ENCODE assay signal across 1 cellular context in the genomic region with DNA sequence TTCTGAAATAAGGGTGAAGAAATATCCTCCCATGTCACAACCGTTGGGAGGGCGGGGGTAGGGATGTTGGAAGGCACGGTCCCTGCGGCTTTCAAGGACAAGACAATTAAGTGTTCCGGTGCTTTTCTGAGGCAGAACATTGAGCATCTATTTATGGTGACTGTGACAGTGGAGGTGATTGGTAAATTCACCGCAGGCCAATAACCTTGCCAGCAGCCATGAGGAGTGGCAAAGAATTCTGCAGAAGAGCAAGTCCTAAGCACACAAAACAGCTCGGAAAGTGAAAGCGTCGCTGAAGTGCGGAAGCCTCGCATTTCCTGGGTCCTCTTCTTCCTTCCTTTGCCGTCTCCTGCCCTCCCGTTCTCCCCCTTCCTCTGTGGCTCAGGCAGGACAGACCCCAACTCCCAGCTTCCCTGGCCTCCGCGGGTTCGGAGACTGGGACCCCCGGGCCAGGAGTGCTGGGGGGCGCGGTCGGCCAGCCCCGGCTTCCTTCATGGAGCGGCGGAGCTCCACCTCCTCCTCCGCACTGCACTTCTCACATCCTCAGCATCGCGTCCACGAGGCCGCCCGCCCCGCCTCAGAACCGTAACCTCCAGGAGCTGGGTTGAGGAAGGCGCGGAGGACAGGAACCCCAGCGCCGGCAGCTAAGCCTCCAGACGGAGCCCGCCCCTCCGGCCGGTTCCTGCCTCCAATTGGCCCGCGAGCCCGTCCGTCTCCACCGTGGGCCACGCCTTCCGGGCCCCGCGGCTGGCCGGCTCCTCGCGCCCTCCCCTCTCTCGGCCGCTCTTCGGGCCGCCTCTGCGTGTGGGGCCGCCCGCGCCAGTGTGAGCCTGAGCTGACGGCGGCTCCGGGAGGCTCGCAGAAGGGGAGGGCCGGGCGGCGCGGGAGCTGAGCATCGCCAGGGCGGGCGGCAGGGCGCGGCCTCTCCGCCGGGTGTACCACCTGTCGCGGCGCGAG.
TF ChIP-seq lines count a peak whose summit lies in the region.

Gene ME2 (plus strand): TSS at position 774 of the 957 bp plus-strand sequence. CDS start 16,703 bp downstream, outside the sequence.

TF ChIP-seq in HEK293, 187 proteins besides CTCF, POLR2A, EP300 and RAD21 (continued from another document and continues in another):
- TF ChIP-seq, protein P1, sequence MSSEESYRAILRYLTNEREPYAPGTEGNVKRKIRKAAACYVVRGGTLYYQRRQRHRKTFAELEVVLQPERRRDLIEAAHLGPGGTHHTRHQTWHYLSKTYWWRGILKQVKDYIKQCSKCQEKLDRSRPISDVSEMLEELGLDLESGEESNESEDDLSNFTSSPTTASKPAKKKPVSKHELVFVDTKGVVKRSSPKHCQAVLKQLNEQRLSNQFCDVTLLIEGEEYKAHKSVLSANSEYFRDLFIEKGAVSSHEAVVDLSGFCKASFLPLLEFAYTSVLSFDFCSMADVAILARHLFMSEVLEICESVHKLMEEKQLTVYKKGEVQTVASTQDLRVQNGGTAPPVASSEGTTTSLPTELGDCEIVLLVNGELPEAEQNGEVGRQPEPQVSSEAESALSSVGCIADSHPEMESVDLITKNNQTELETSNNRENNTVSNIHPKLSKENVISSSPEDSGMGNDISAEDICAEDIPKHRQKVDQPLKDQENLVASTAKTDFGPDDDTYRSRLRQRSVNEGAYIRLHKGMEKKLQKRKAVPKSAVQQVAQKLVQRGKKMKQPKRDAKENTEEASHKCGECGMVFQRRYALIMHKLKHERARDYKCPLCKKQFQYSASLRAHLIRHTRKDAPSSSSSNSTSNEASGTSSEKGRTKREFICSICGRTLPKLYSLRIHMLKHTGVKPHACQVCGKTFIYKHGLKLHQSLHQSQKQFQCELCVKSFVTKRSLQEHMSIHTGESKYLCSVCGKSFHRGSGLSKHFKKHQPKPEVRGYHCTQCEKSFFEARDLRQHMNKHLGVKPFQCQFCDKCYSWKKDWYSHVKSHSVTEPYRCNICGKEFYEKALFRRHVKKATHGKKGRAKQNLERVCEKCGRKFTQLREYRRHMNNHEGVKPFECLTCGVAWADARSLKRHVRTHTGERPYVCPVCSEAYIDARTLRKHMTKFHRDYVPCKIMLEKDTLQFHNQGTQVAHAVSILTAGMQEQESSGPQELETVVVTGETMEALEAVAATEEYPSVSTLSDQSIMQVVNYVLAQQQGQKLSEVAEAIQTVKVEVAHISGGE (tag by site-specific recombination; conservative IDR thresholded peaks at IDR 0.05; ENCODE audit: low read depth), result peak; percentile 54
- TF ChIP-seq HOXC10 (CRISPR knock-in tag; IDR thresholded peaks at IDR 0.05) (no peak), ZBTB17 (tag by site-specific recombination; IDR thresholded peaks at IDR 0.05) (peak; percentile 90), ZNF843 (tag by site-specific recombination; IDR thresholded peaks at IDR 0.05) (peak; percentile 67), ZNF211 (tag by site-specific recombination; IDR thresholded peaks at IDR 0.05; ENCODE audit: low read depth) (no peak), YY2 (tag by site-specific recombination; IDR thresholded peaks at IDR 0.05) (no peak), ZNF623 (tag by site-specific recombination; IDR thresholded peaks at IDR 0.05) (0 out of 2 replicates have a peak, but pooled peaks have one; percentile 27), ZNF426 (tag by site-specific recombination; IDR thresholded peaks at IDR 0.05) (no peak), KLF8 (tag by site-specific recombination; IDR thresholded peaks at IDR 0.05) (peak; percentile 83), ZNF658 (tag by site-specific recombination; IDR thresholded peaks at IDR 0.05) (no peak), ZFP37 (tag by site-specific recombination; IDR thresholded peaks at IDR 0.05) (peak; percentile 92), ZNF76 (tag by site-specific recombination; IDR thresholded peaks at IDR 0.05; ENCODE audit: borderline replicate concordance, low read depth) (peak; percentile 54; the same call in 1 of the 2 replicates), ZNF223 (tag by site-specific recombination; IDR thresholded peaks at IDR 0.05) (peak; percentile 54; the same call in 1 of the 2 replicates), ZBTB21 (tag by site-specific recombination; IDR thresholded peaks at IDR 0.05) (no peak), PBX3 (CRISPR knock-in tag; IDR thresholded peaks at IDR 0.05) (peak; percentile 97), ZNF48 (tag by site-specific recombination; IDR thresholded peaks at IDR 0.05) (no peak), ZNF202 (tag by site-specific recombination; IDR thresholded peaks at IDR 0.05; ENCODE audit: borderline replicate concordance) (no peak), KLF10 (tag by site-specific recombination; IDR thresholded peaks at IDR 0.05) (peak; percentile 39; the same call in 1 of the 2 replicates), ZNF624 (tag by site-specific recombination; IDR thresholded peaks at IDR 0.05) (no peak), GLIS1 (tag by site-specific recombination; IDR thresholded peaks at IDR 0.05) (peak; percentile 89), ZNF629 (tag by site-specific recombination; IDR thresholded peaks at IDR 0.05) (peak; percentile 57; the same call in 1 of the 2 replicates), REPIN1 (tag by site-specific recombination; IDR thresholded peaks at IDR 0.05; ENCODE audit: low read depth) (no peak), ZXDB (tag by site-specific recombination; IDR thresholded peaks at IDR 0.05) (peak; percentile 91), ZNF530 (tag by site-specific recombination; IDR thresholded peaks at IDR 0.05; ENCODE audit: low read depth) (no peak), PRDM6 (tag by site-specific recombination; IDR thresholded peaks at IDR 0.05) (no peak), ZNF157 (tag by site-specific recombination; IDR thresholded peaks at IDR 0.05) (no peak), ZNF140 (tag by site-specific recombination; IDR thresholded peaks at IDR 0.05) (no peak), ZNF596 (tag by site-specific recombination; IDR thresholded peaks at IDR 0.05) (peak; percentile 56; the same call in 1 of the 2 replicates), KLF1 (tag by site-specific recombination; IDR thresholded peaks at IDR 0.05) (no peak; the same call in 1 of the 2 replicates), ZNF23 (tag by site-specific recombination; IDR thresholded peaks at IDR 0.05; ENCODE audit: borderline replicate concordance) (no peak), TSHZ1 (tag by site-specific recombination; IDR thresholded peaks at IDR 0.05; ENCODE audit: borderline replicate concordance) (no peak), REST (tag by site-specific recombination; IDR thresholded peaks at IDR 0.05) (peak; percentile 39; the same call in 1 of the 2 replicates), ZNF677 (tag by site-specific recombination; IDR thresholded peaks at IDR 0.05) (no peak), ZNF146 (tag by site-specific recombination; IDR thresholded peaks at IDR 0.05) (no peak), ZNF549 (tag by site-specific recombination; IDR thresholded peaks at IDR 0.05) (no peak), ZNF670 (tag by site-specific recombination; IDR thresholded peaks at IDR 0.05; ENCODE audit: low read depth) (no peak), GLIS2 (tag by site-specific recombination; IDR thresholded peaks at IDR 0.05) (peak; percentile 94), ZBTB1 (tag by site-specific recombination; IDR thresholded peaks at IDR 0.05) (no peak)
- TF ChIP-seq, protein P2, sequence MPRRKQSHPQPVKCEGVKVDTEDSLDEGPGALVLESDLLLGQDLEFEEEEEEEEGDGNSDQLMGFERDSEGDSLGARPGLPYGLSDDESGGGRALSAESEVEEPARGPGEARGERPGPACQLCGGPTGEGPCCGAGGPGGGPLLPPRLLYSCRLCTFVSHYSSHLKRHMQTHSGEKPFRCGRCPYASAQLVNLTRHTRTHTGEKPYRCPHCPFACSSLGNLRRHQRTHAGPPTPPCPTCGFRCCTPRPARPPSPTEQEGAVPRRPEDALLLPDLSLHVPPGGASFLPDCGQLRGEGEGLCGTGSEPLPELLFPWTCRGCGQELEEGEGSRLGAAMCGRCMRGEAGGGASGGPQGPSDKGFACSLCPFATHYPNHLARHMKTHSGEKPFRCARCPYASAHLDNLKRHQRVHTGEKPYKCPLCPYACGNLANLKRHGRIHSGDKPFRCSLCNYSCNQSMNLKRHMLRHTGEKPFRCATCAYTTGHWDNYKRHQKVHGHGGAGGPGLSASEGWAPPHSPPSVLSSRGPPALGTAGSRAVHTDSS (tag by site-specific recombination; IDR thresholded peaks at IDR 0.05), result 0 out of 2 replicates have a peak, but pooled peaks have one; percentile 24
- TF ChIP-seq, protein P3, sequence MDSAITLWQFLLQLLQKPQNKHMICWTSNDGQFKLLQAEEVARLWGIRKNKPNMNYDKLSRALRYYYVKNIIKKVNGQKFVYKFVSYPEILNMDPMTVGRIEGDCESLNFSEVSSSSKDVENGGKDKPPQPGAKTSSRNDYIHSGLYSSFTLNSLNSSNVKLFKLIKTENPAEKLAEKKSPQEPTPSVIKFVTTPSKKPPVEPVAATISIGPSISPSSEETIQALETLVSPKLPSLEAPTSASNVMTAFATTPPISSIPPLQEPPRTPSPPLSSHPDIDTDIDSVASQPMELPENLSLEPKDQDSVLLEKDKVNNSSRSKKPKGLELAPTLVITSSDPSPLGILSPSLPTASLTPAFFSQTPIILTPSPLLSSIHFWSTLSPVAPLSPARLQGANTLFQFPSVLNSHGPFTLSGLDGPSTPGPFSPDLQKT (IDR thresholded peaks at IDR 0.05; ENCODE audit: borderline replicate concordance, low read depth, low read length), result no peak
- TF ChIP-seq, protein P4, sequence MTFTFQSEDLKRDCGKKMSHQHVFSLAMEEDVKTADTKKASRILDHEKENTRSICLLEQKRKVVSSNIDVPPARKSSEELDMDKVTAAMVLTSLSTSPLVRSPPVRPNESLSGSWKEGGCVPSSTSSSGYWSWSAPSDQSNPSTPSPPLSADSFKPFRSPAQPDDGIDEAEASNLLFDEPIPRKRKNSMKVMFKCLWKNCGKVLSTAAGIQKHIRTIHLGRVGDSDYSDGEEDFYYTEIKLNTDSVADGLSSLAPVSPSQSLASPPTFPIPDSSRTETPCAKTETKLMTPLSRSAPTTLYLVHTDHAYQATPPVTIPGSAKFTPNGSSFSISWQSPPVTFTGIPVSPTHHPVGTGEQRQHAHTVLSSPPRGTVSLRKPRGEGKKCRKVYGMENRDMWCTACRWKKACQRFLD (tag by site-specific recombination; IDR thresholded peaks at IDR 0.05), result no peak
